In the genomic region with DNA sequence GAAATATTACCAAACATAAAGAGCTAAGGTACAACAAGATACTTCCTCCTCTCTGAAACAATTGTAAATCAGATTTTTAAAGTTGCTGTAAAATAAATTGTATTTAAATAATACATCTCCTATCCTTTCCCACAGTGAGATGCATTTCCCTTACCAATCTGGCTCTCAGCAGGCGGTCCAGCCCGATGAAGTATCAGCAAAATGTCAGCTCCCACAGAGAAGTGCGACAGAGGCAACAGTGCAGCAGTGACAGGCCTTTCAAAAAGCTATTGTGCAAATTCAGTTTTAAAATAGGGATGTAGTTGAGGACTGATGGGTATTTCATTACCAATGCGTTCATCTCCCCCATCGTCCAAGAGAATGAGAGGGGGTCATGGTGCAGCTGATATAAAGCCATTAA, we compare ENCODE assay signal across 20 cellular contexts.
DNase-seq lines count a peak whose midpoint lies in the region; ATAC-seq and TF ChIP-seq lines count a peak whose summit lies in the region.
"Had no signal": no experiment of that assay in that cellular context is flagged by ENCODE, and none has a peak within 500 bp of the region (broad histone marks: within the 10 kb centered on the region; RNA-seq: fewer than 3 reads in every experiment).

No MANE protein-coding gene starts in this region.

- H3K27ac Mint-ChIP-seq in GM23338, result peak overlapping the region; percentile 92
- no peak overlapping the region for H3K27ac Mint-ChIP-seq in CD4-positive, alpha-beta memory T cell
- no peak overlapping the region for H3K27ac Mint-ChIP-seq in activated CD8-positive, alpha-beta memory T cell treated with anti-CD3 and anti-CD28 coated beads, Interleukin-2, amount 10 ng/mL, durations not matched to agents 7 days and 5 days
- H3K27ac Mint-ChIP-seq: B cell, CD14-positive monocyte, HFFc6 had no signal

- H3K36me3 Mint-ChIP-seq in GM23338 (ENCODE audit: low read depth), result peaks cover 17% of the 10 kb centered on the region; the same call in 2 of the 3 replicates
- no peaks in the 10 kb centered on the region for H3K36me3 Mint-ChIP-seq in CD4-positive, alpha-beta memory T cell
- H3K36me3 Mint-ChIP-seq in activated CD8-positive, alpha-beta memory T cell treated with anti-CD3 and anti-CD28 coated beads, Interleukin-2, amount 10 ng/mL, durations not matched to agents 7 days and 5 days, result no peaks in the 10 kb centered on the region
- H3K36me3 Mint-ChIP-seq: CD14-positive monocyte had no signal

- no peak overlapping the region for H2AK5ac ChIP-seq in neuronal stem cell (ENCODE audit: low read depth, low read length)

- no peak overlapping the region for H3K18ac ChIP-seq in neuronal stem cell (ENCODE audit: low read length)

- no peaks in the 10 kb centered on the region; the same call in 2 of the 3 replicates for H3K9me3 Mint-ChIP-seq in GM23338
- peaks cover 0 to 7% (median 0%) of the 10 kb centered on the region in 8 donors for H3K9me3 Mint-ChIP-seq in CD4-positive, alpha-beta memory T cell
- no peaks in the 10 kb centered on the region for H3K9me3 Mint-ChIP-seq in activated CD8-positive, alpha-beta memory T cell treated with anti-CD3 and anti-CD28 coated beads, Interleukin-2, amount 10 ng/mL, durations not matched to agents 7 days and 5 days (ENCODE audit: low read depth)
- H3K9me3 Mint-ChIP-seq: HFFc6 had no signal

- POLR2A ChIA-PET in CD4-positive, alpha-beta memory T cell (lab: Charles Lee; ENCODE audit: partially characterized antibody), result no interaction called here

- H3K23ac ChIP-seq in neuronal stem cell (ENCODE audit: low read depth, low read length, poor library complexity), result no peak overlapping the region

- H4K20me1 ChIP-seq in GM23338 (replicated peaks; ENCODE audit: insufficient read depth), result no peaks in the 10 kb centered on the region

- TF ChIP-seq CTCF in GM23338 (conservative IDR thresholded peaks at IDR 0.05; ENCODE audit: low read depth in 2 of 2), result no peak

- peaks cover 5% of the 10 kb centered on the region for H3K27me3 Mint-ChIP-seq in GM23338 (ENCODE audit: insufficient read depth, low read depth, poor library complexity)
- H3K27me3 Mint-ChIP-seq in CD4-positive, alpha-beta memory T cell, result no peaks in the 10 kb centered on the region
- H3K27me3 Mint-ChIP-seq in activated CD8-positive, alpha-beta memory T cell treated with anti-CD3 and anti-CD28 coated beads, Interleukin-2, amount 10 ng/mL, durations not matched to agents 7 days and 5 days, result no peaks in the 10 kb centered on the region
- H3K27me3 Mint-ChIP-seq: B cell had no signal

- no peak overlapping the region for H2BK12ac ChIP-seq in neuronal stem cell (ENCODE audit: low read length)

- H2AFZ ChIP-seq in GM23338, result no peak overlapping the region
- H2AFZ ChIP-seq in neuronal stem cell (ENCODE audit: low read length), result no peak overlapping the region

- DNase-seq in GM23338 (ENCODE audit: low spot score) (peak; percentile 63), NCI-H2227 treated with DMSO at 0.1 percent for 48 hours (lab: John Stamatoyannopoulos, UW) (peak; percentile 17), iPS-NIHi11 (ENCODE audit: low spot score) (peak; percentile 24), neuronal stem cell (ENCODE audit: low spot score) (peak; percentile 14), NAMALWA (ENCODE audit: low spot score) (no peak), DMS 273 (lab: John Stamatoyannopoulos, UW; ENCODE audit: unreplicated experiment) (no peak)
- DNase-seq in CD4-positive, alpha-beta memory T cell, result no peak
- DNase-seq in activated CD8-positive, alpha-beta memory T cell treated with anti-CD3 and anti-CD28 coated beads, Interleukin-2, amount 10 ng/mL, durations not matched to agents 7 days and 5 days, result no peak
- DNase-seq: DMS79, H7, HFFc6, KG1, NCI-H1092 treated with DMSO at 0.1 percent for 48 hours, NCI-H1436 treated with DMSO at 0.1 percent for 48 hours, NCI-H2029 treated with DMSO at 0.1 percent for 48 hours, NCI-H446, NCI-H526 had no signal

- H3K9me3 ChIP-seq in neuronal stem cell (replicated peaks in 1 of 2; ENCODE audit: control insufficient read depth in 2 of 2, insufficient read depth in 1 of 2, low read depth in 1 of 2, low read length in 2 of 2), result peaks cover 0 to 9% of the 10 kb centered on the region in 2 donors
- no peaks in the 10 kb centered on the region for H3K9me3 ChIP-seq in CD4-positive, alpha-beta memory T cell (ENCODE audit: control insufficient read depth in 1 of 2, low read length in 2 of 2)

- H3K27me3 ChIP-seq in GM23338 (ENCODE audit: insufficient read depth) (no peaks in the 10 kb centered on the region), neuronal stem cell (ENCODE audit: control insufficient read depth in 3 of 3, insufficient read depth in 3 of 3, low read depth in 1 of 3, low read length in 3 of 3) (no peaks in the 10 kb centered on the region)
- H3K27me3 ChIP-seq in CD4-positive, alpha-beta memory T cell (ENCODE audit: insufficient read depth, low read length), result no peaks in the 10 kb centered on the region

- H3K27ac ChIP-seq in GM23338 (ENCODE audit: low read depth), result peak overlapping the region; percentile 75
- H3K27ac ChIP-seq in neuronal stem cell (replicated peaks; ENCODE audit: low read length), result no peak overlapping the region
- H3K27ac ChIP-seq in CD4-positive, alpha-beta memory T cell (ENCODE audit: low read depth, low read length), result no peak overlapping the region
- H3K27ac ChIP-seq: HL-60 had no signal

- H3K9me2 ChIP-seq in GM23338 (ENCODE audit: insufficient read depth), result no peaks in the 10 kb centered on the region

- H3K4me1 ChIP-seq in GM23338 (ENCODE audit: insufficient read depth) (peaks cover 41% of the 10 kb centered on the region), neuronal stem cell (ENCODE audit: control insufficient read depth in 2 of 2, insufficient read depth in 1 of 2, low read depth in 1 of 2, low read length in 2 of 2) (peaks cover 3 to 8% of the 10 kb centered on the region in 2 donors)
- no peaks in the 10 kb centered on the region for H3K4me1 ChIP-seq in CD4-positive, alpha-beta memory T cell (ENCODE audit: insufficient read depth, low read length)

- H3K4me2 ChIP-seq in GM23338 (peak overlapping the region; percentile 47), neuronal stem cell (ENCODE audit: insufficient read depth, low read length, poor library complexity, severe bottlenecking) (no peak overlapping the region)

- no peaks in the 10 kb centered on the region for H3K79me2 ChIP-seq in GM23338 (replicated peaks; ENCODE audit: insufficient read depth)

- H3F3A ChIP-seq in GM23338 (replicated peaks; ENCODE audit: low read depth), result no peaks in the 10 kb centered on the region

- intact Hi-C loops in CD4-positive, alpha-beta memory T cell (cut with micrococcal nuclease), result no loop called here

- no peaks in the 10 kb centered on the region for H3K79me1 ChIP-seq in neuronal stem cell (ENCODE audit: low read depth, low read length)

- H3K36me3 ChIP-seq in GM23338 (ENCODE audit: insufficient read depth), result no peaks in the 10 kb centered on the region
- H3K36me3 ChIP-seq in neuronal stem cell (replicated peaks in 1 of 2; ENCODE audit: control insufficient read depth in 2 of 2, insufficient read depth in 2 of 2, low read length in 2 of 2), result peaks cover 2 to 52% of the 10 kb centered on the region in 2 donors
- no peaks in the 10 kb centered on the region for H3K36me3 ChIP-seq in CD4-positive, alpha-beta memory T cell (ENCODE audit: insufficient read depth, low read length)

- CTCF ChIA-PET in CD4-positive, alpha-beta memory T cell (lab: Charles Lee; ENCODE audit: partially characterized antibody), result no interaction called here
- CTCF ChIA-PET in activated CD8-positive, alpha-beta memory T cell treated with anti-CD3 and anti-CD28 coated beads, Interleukin-2, amount 10 ng/mL, durations not matched to agents 7 days and 5 days (lab: Charles Lee), result no interaction called here

- H2BK15ac ChIP-seq in neuronal stem cell (ENCODE audit: low read length), result no peak overlapping the region

- H3K4ac ChIP-seq in neuronal stem cell (ENCODE audit: low read length), result no peak overlapping the region

- H3K9ac ChIP-seq in neuronal stem cell (ENCODE audit: low read depth, low read length, poor library complexity), result no peak overlapping the region

- H3K4me1 Mint-ChIP-seq in GM23338, result peaks cover 35% of the 10 kb centered on the region
- no peaks in the 10 kb centered on the region for H3K4me1 Mint-ChIP-seq in CD4-positive, alpha-beta memory T cell
- no peaks in the 10 kb centered on the region for H3K4me1 Mint-ChIP-seq in activated CD8-positive, alpha-beta memory T cell treated with anti-CD3 and anti-CD28 coated beads, Interleukin-2, amount 10 ng/mL, durations not matched to agents 7 days and 5 days
- H3K4me1 Mint-ChIP-seq: B cell had no signal

- H4K91ac ChIP-seq in neuronal stem cell (ENCODE audit: low read depth, low read length, poor library complexity), result no peak overlapping the region

- H3K4me3 ChIP-seq in GM23338, result no peak overlapping the region
- no peak overlapping the region for H3K4me3 ChIP-seq in neuronal stem cell (ENCODE audit: low read length in 2 of 2)
- H3K4me3 ChIP-seq in CD4-positive, alpha-beta memory T cell (ENCODE audit: low read length in 2 of 2), result no peak overlapping the region

- no peak overlapping the region for H4K8ac ChIP-seq in neuronal stem cell (ENCODE audit: low read depth, low read length)

- no CpG with 5 or more reads among the region's 5 CpGs for WGBS in neuronal stem cell (ENCODE audit: extremely low coverage in 2 of 2, insufficient read length in 2 of 2, insufficient replicate concordance in 1 of 2), 2 donors

- no peak overlapping the region for H3K14ac ChIP-seq in neuronal stem cell (ENCODE audit: low read length)

- 0 out of 3 replicates have a peak overlapping the region, but pooled peaks have one; percentile 28 for H3K4me3 Mint-ChIP-seq in GM23338
- no peak overlapping the region for H3K4me3 Mint-ChIP-seq in CD4-positive, alpha-beta memory T cell
- H3K4me3 Mint-ChIP-seq in activated CD8-positive, alpha-beta memory T cell treated with anti-CD3 and anti-CD28 coated beads, Interleukin-2, amount 10 ng/mL, durations not matched to agents 7 days and 5 days, result no peak overlapping the region
- H3K4me3 Mint-ChIP-seq: B cell, CD14-positive monocyte, HFFc6 had no signal

- peak; percentile 69 for ATAC-seq in GM23338
- no peak for ATAC-seq in activated CD8-positive, alpha-beta memory T cell treated with anti-CD3 and anti-CD28 coated beads, Interleukin-2, amount 10 ng/mL, durations not matched to agents 7 days and 5 days

- H2BK120ac ChIP-seq in neuronal stem cell (ENCODE audit: low read depth, low read length), result no peak overlapping the region

- H2BK5ac ChIP-seq in neuronal stem cell (ENCODE audit: low read length), result no peak overlapping the region

TF ChIP-seq in GM23338, 12 proteins besides CTCF, POLR2A, EP300 and RAD21:
- TF ChIP-seq ZNF114 (CRISPR knock-in tag; IDR thresholded peaks at IDR 0.05), result no peak
- TF ChIP-seq CREB1 (CRISPR knock-in tag; IDR thresholded peaks at IDR 0.05; ENCODE audit: low read depth), result no peak
- TF ChIP-seq ZNF331 (CRISPR knock-in tag; IDR thresholded peaks at IDR 0.05; ENCODE audit: low read depth), result no peak
TF ChIP-seq in GM23338: peak in this region for 0.

Comparison
In these comparisons a context has a peak if more than half of its experiments do, and no peak if none do; other contexts are left out.
1. DNase-seq: peak in GM23338 (single experiment), NCI-H2227 treated with DMSO at 0.1 percent for 48 hours (single experiment), iPS-NIHi11 (single experiment) and neuronal stem cell (single experiment); none in NAMALWA (single experiment), CD4-positive, alpha-beta memory T cell (0 of 5), DMS 273 (single experiment) and activated CD8-positive, alpha-beta memory T cell treated with anti-CD3 and anti-CD28 coated beads, Interleukin-2, amount 10 ng/mL, durations not matched to agents 7 days and 5 days (single experiment).